Comparison of ENCODE assay signal across 24 cellular contexts in the genomic region with DNA sequence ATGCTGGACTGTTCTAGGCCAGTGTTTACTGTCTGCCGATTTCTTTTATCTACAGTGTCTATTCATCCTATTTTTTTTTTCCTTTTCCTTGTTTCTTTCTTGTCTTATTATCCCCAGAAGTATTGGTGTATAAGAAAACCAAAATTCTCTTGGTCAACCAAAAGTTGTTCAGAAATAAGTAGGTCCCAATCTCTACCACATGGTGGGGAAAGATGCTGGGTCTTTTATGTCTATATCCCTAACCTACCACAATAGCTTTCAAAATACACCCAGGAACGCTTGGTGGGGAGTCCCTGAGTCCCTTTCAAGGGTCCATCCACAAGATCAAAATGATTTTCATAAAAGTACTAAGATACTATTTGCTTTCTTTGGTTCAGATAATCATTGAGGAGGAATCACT.
"Had no signal": no experiment of that assay in that cellular context is flagged by ENCODE, and none has a peak within 500 bp of the region (broad histone marks: within the 10 kb centered on the region; RNA-seq: fewer than 3 reads in every experiment).

No MANE protein-coding gene starts in this region.

- H3K27ac Mint-ChIP-seq: activated naive CD4-positive, alpha-beta T cell treated with anti-CD3 and anti-CD28 coated beads, Interleukin-2, amount 50 U/mL, for 72 hours; activated T-cell treated with anti-CD3 and anti-CD28 coated beads, Interleukin-2, amount 50 U/mL, for 24 hours; activated T-helper 17 cell treated with anti-CD3 and anti-CD28 coated beads, Interleukin-2, amount 50 U/mL, for 72 hours; immature natural killer cell; naive B cell; stimulated activated naive B cell treated with anti-CD40 and anti-IgM and Interleukin-4, amounts not matched to agents 10 μg/mL and 1 μg/mL and 100 μg/mL, for 72 hours; type B pancreatic cell; WTC11 had no signal

- H3K27me3 Mint-ChIP-seq: activated T-cell treated with anti-CD3 and anti-CD28 coated beads, Interleukin-2, amount 50 U/mL, for 24 hours; stimulated activated naive B cell treated with anti-CD40 and anti-IgM and Interleukin-4, amounts not matched to agents 10 μg/mL and 1 μg/mL and 100 μg/mL, for 72 hours; type B pancreatic cell had no signal

- DNase-seq: activated CD4-positive, alpha-beta T cell treated with anti-CD3 and anti-CD28 coated beads, Interleukin-2, amount 50 U/mL, for 4 hours; activated CD8-positive, alpha-beta memory T cell treated with anti-CD3 and anti-CD28 coated beads for 24 hours; activated CD8-positive, alpha-beta memory T cell treated with anti-CD3 and anti-CD28 coated beads, Interleukin-2, amount 50 U/mL, for 4 hours; activated T-cell treated with anti-CD3 and anti-CD28 coated beads, Interleukin-2, amount 50 U/mL, for 24 hours; aorta; brain microvascular endothelial cell; caudate nucleus; effector memory CD4-positive, alpha-beta T cell; glutamatergic neuron; immature natural killer cell; naive B cell; occipital lobe; posterior cingulate gyrus; right lobe of liver; stimulated activated CD4-positive, alpha-beta T cell treated with anti-CD3 and anti-CD28 coated beads, Interleukin-2, amount 100 ng/mL, for 48 hours; stimulated activated CD8-positive, alpha-beta memory T cell treated with anti-CD3 and anti-CD28 coated beads, Interleukin-4, amount 100 ng/mL, for 48 hours; stimulated activated naive B cell treated with anti-CD40 and anti-IgM and Interleukin-4, amounts not matched to agents 10 μg/mL and 1 μg/mL and 100 μg/mL, for 72 hours; T1000 had no signal

- H3K4me3 ChIP-seq: hepatocyte, lung, right lobe of liver had no signal

- H3K27me3 ChIP-seq: brain microvascular endothelial cell, hepatocyte, right lobe of liver had no signal

- H3K9me3 ChIP-seq: right lobe of liver had no signal

- H3K9me3 Mint-ChIP-seq: activated T-cell treated with anti-CD3 and anti-CD28 coated beads, Interleukin-2, amount 50 U/mL, for 24 hours; activated T-helper 17 cell treated with anti-CD3 and anti-CD28 coated beads, Interleukin-2, amount 50 U/mL, for 72 hours; type B pancreatic cell; WTC11 had no signal

- H3K4me1 ChIP-seq: right lobe of liver had no signal

- H3K27ac ChIP-seq: brain microvascular endothelial cell, hepatocyte, right lobe of liver had no signal

- H3K36me3 Mint-ChIP-seq: activated naive CD4-positive, alpha-beta T cell treated with anti-CD3 and anti-CD28 coated beads, Interleukin-2, amount 50 U/mL, for 72 hours; immature natural killer cell; naive B cell; stimulated activated naive B cell treated with anti-CD40 and anti-IgM and Interleukin-4, amounts not matched to agents 10 μg/mL and 1 μg/mL and 100 μg/mL, for 72 hours; type B pancreatic cell; WTC11 had no signal

- H3K4me1 Mint-ChIP-seq: activated T-helper 17 cell treated with anti-CD3 and anti-CD28 coated beads, Interleukin-2, amount 50 U/mL, for 72 hours; immature natural killer cell; naive B cell; stimulated activated naive B cell treated with anti-CD40 and anti-IgM and Interleukin-4, amounts not matched to agents 10 μg/mL and 1 μg/mL and 100 μg/mL, for 72 hours had no signal

- H3K36me3 ChIP-seq: brain microvascular endothelial cell, right lobe of liver had no signal

- H3K4me3 Mint-ChIP-seq: activated T-cell treated with anti-CD3 and anti-CD28 coated beads, Interleukin-2, amount 50 U/mL, for 24 hours; activated T-helper 17 cell treated with anti-CD3 and anti-CD28 coated beads, Interleukin-2, amount 50 U/mL, for 72 hours; immature natural killer cell; naive B cell; stimulated activated naive B cell treated with anti-CD40 and anti-IgM and Interleukin-4, amounts not matched to agents 10 μg/mL and 1 μg/mL and 100 μg/mL, for 72 hours; type B pancreatic cell; WTC11 had no signal
